Comparison of ENCODE assay signal across 24 cellular contexts in genomic region chr9:137812356-137813023, GRCh38.
"Had no signal": no experiment of that assay in that cellular context is flagged by ENCODE, and none has a peak within 500 bp of the region (broad histone marks: within the 10 kb centered on the region; RNA-seq: fewer than 3 reads in every experiment).

No MANE protein-coding gene starts in this region.

- H3K4me1 ChIP-seq: prostate gland, tibial artery had no signal

- H3K4me3 ChIP-seq: ovary, prostate gland, smooth muscle cell, suprapubic skin, tibial artery had no signal

- H3K4me1 Mint-ChIP-seq: nephron had no signal

- H3K4me3 Mint-ChIP-seq: activated naive CD4-positive, alpha-beta T cell treated with anti-CD3 and anti-CD28 coated beads, Interleukin-2, amount 10 ng/mL, durations not matched to agents 7 days and 5 days; dendritic cell treated with granulocyte-macrophage colony-stimulating factor and Interleukin-4, amounts not matched to agents 40 ng/mL and 50 ng/mL, for 4 days; nephron; T-helper 1 cell treated with Interleukin-12 subunit alpha and Interleukin-12 subunit beta and Interleukin-4 antibody, amounts not matched to agents 30 μg/mL and 1 μg/mL, for 36 hours had no signal

- H3K9me3 Mint-ChIP-seq: T-helper 1 cell treated with Interleukin-12 subunit alpha and Interleukin-12 subunit beta and Interleukin-4 antibody, amounts not matched to agents 30 μg/mL and 1 μg/mL, for 36 hours had no signal

- H3K27me3 Mint-ChIP-seq: activated naive CD4-positive, alpha-beta T cell treated with anti-CD3 and anti-CD28 coated beads, Interleukin-2, amount 10 ng/mL, durations not matched to agents 7 days and 5 days; dendritic cell treated with granulocyte-macrophage colony-stimulating factor and Interleukin-4, amounts not matched to agents 40 ng/mL and 50 ng/mL, for 4 days had no signal

- ATAC-seq: activated CD4-positive, CD25-positive, alpha-beta regulatory T cell treated with anti-CD3 and anti-CD28 coated beads, Interleukin-2, amount 50 U/mL, for 24 hours; left ventricle myocardium superior had no signal

- H3K27me3 ChIP-seq: neutrophil, ovary, suprapubic skin, tibial artery had no signal

- H3K27ac ChIP-seq: neutrophil, ovary, prostate gland, suprapubic skin, tibial artery, WERI-Rb-1 had no signal

- H3K36me3 ChIP-seq: ovary had no signal

- H3K4me2 ChIP-seq: smooth muscle cell had no signal

- H3K27ac Mint-ChIP-seq: activated naive CD4-positive, alpha-beta T cell treated with anti-CD3 and anti-CD28 coated beads, Interleukin-2, amount 10 ng/mL, durations not matched to agents 7 days and 5 days; dendritic cell treated with granulocyte-macrophage colony-stimulating factor and Interleukin-4, amounts not matched to agents 40 ng/mL and 50 ng/mL, for 4 days; nephron; T-helper 1 cell treated with Interleukin-12 subunit alpha and Interleukin-12 subunit beta and Interleukin-4 antibody, amounts not matched to agents 30 μg/mL and 1 μg/mL, for 36 hours had no signal

- DNase-seq: activated CD4-positive, alpha-beta T cell treated with anti-CD3 and anti-CD28 coated beads for 48 hours; activated CD4-positive, alpha-beta T cell treated with anti-CD3 and anti-CD28 coated beads, Interleukin-2, amount 50 U/mL, for 48 hours; activated CD8-positive, alpha-beta memory T cell treated with anti-CD3 and anti-CD28 coated beads for 24 hours; activated gamma-delta T cell; activated naive CD4-positive, alpha-beta T cell treated with anti-CD3 and anti-CD28 coated beads, Interleukin-2, amount 10 ng/mL, durations not matched to agents 7 days and 5 days; amygdala; central memory CD4-positive, alpha-beta T cell; effector CD8-positive, alpha-beta T cell; left ventricle myocardium superior; mammary epithelial cell; ovary; stimulated activated CD4-positive, alpha-beta T cell treated with anti-CD3 and anti-CD28 coated beads, Interleukin-1b, Interleukin-23, amount 100 ng/mL, for 48 hours; stimulated activated naive CD4-positive, alpha-beta T cell; T1000; tibial artery; WERI-Rb-1 had no signal
